ENCODE assay signal across 37 cellular contexts in the genomic region with DNA sequence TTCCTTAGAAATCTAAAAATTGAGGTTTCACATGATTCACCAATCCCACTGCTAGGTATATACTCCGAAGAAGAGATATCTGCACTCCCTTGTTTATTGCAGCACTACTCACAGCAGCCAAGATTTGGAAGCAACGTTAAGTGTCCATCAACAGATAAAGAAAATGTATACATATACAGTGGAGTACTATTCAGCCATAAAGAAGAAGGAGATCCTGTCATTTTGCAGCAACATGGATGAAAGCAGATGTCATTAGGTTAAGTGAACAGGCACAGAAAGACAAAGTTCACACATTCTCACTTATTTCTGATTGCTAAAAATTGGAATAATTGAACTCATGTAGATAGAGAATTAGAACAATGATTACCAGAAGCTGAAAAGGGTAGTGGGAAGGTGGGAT.
"Had no signal": no experiment of that assay in that cellular context is flagged by ENCODE, and none has a peak within 500 bp of the region (broad histone marks: within the 10 kb centered on the region; RNA-seq: fewer than 3 reads in every experiment).

No MANE protein-coding gene starts in this region.

- H3K36me3 ChIP-seq: adrenal gland, brain microvascular endothelial cell, breast epithelium, WERI-Rb-1 had no signal

- DNase-seq: activated CD4-positive, alpha-beta memory T cell treated with anti-CD3 and anti-CD28 coated beads for 36 hours; activated CD4-positive, alpha-beta T cell treated with anti-CD3 and anti-CD28 coated beads for 4 hours; activated CD4-positive, alpha-beta T cell treated with anti-CD3 and anti-CD28 coated beads, Interleukin-2, amount 10 ng/mL, durations not matched to agents 24 days and 14 days; activated CD4-positive, alpha-beta T cell treated with anti-CD3 and anti-CD28 coated beads, Interleukin-2, amount 50 U/mL, for 1 hour; activated CD4-positive, alpha-beta T cell treated with anti-CD3 and anti-CD28 coated beads, Interleukin-2, amount 50 U/mL, for 4 hours; activated CD4-positive, CD25-positive, alpha-beta regulatory T cell treated with anti-CD3 and anti-CD28 coated beads, Interleukin-2, amount 50 U/mL, for 72 hours; activated CD8-positive, alpha-beta memory T cell treated with anti-CD3 and anti-CD28 coated beads, Interleukin-2, amount 50 U/mL, for 4 hours; activated CD8-positive, alpha-beta T cell treated with anti-CD3 and anti-CD28 coated beads for 36 hours; activated effector memory CD4-positive, alpha-beta T cell treated with anti-CD3 and anti-CD28 coated beads, Interleukin-2, amount 50 U/mL, for 16 hours; activated gamma-delta T cell treated with Interleukin-2 at 50 U/mL for 16 hours; activated naive CD4-positive, alpha-beta T cell; activated naive CD4-positive, alpha-beta T cell treated with anti-CD3 and anti-CD28 coated beads for 36 hours; activated naive CD4-positive, alpha-beta T cell treated with anti-CD3 and anti-CD28 coated beads, Interleukin-2, amount 50 U/mL, for 16 hours; activated naive CD8-positive, alpha-beta T cell treated with anti-CD3 and anti-CD28 coated beads for 36 hours; activated T-cell treated with anti-CD3 and anti-CD28 coated beads for 4 hours; activated T-cell treated with anti-CD3 and anti-CD28 coated beads, Interleukin-2, amount 50 U/mL, for 1 hour; activated T-cell treated with anti-CD3 and anti-CD28 coated beads, Interleukin-2, amount 50 U/mL, for 4 hours; activated T-cell treated with anti-CD3 and anti-CD28 coated beads, Interleukin-2, amount 50 U/mL, for 72 hours; adrenal gland; amniotic stem cell; aorta; body of pancreas; brain microvascular endothelial cell; central memory CD4-positive, alpha-beta T cell; T-helper 1 cell; T-helper 2 cell; T-helper 9 cell; WERI-Rb-1 had no signal

- H3K4me1 Mint-ChIP-seq: activated CD4-positive, alpha-beta T cell treated with anti-CD3 and anti-CD28 coated beads, Interleukin-2, amount 10 ng/mL, durations not matched to agents 24 days and 14 days; activated T-helper 17 cell treated with anti-CD3 and anti-CD28 coated beads, Interleukin-2, amount 50 U/mL, for 72 hours; WTC11 had no signal

- H3K36me3 Mint-ChIP-seq: activated naive CD4-positive, alpha-beta T cell treated with anti-CD3 and anti-CD28 coated beads, Interleukin-2, amount 50 U/mL, for 72 hours had no signal

- H3K4me3 Mint-ChIP-seq: activated CD4-positive, alpha-beta memory T cell treated with anti-CD3 and anti-CD28 coated beads for 36 hours; activated CD4-positive, alpha-beta T cell treated with anti-CD3 and anti-CD28 coated beads, Interleukin-2, amount 10 ng/mL, durations not matched to agents 24 days and 14 days; activated CD8-positive, alpha-beta T cell treated with anti-CD3 and anti-CD28 coated beads for 36 hours; activated naive CD4-positive, alpha-beta T cell treated with anti-CD3 and anti-CD28 coated beads for 36 hours; activated naive CD8-positive, alpha-beta T cell treated with anti-CD3 and anti-CD28 coated beads for 36 hours; activated T-cell treated with anti-CD3 and anti-CD28 coated beads, Interleukin-2, amount 50 U/mL, for 4 hours; activated T-cell treated with anti-CD3 and anti-CD28 coated beads, Interleukin-2, amount 50 U/mL, for 72 hours; activated T-helper 1 cell treated with anti-CD3 and anti-CD28 coated beads, Interleukin-12 subunit alpha, Interleukin-12 subunit beta, Interleukin-2, Interleukin-4 antibody, amounts not matched to agents 30 ng/mL and 10 ng/mL and 1 ng/mL, durations not matched to agents 14 hours and 24 hours and 36 hours; activated T-helper 17 cell treated with anti-CD3 and anti-CD28 coated beads, Interleukin-2, amount 50 U/mL, for 72 hours; T-helper 1 cell treated with Interleukin-12 subunit alpha and Interleukin-12 subunit beta and Interleukin-4 antibody, amounts not matched to agents 30 μg/mL and 1 μg/mL, for 36 hours; T-helper 2 cell treated with Interferon-gamma antibody and Interleukin-4, amounts not matched to agents 5 μg/mL and 100 μg/mL, for 36 hours; WTC11 had no signal

- ATAC-seq: activated CD8-positive, alpha-beta T cell treated with anti-CD3 and anti-CD28 coated beads for 36 hours; activated naive CD4-positive, alpha-beta T cell treated with anti-CD3 and anti-CD28 coated beads, Interleukin-2, amount 50 U/mL, for 72 hours; activated T-cell treated with anti-CD3 and anti-CD28 coated beads, Interleukin-2, amount 50 U/mL, for 4 hours; activated T-cell treated with anti-CD3 and anti-CD28 coated beads, Interleukin-2, amount 50 U/mL, for 72 hours; activated T-helper 17 cell treated with anti-CD3 and anti-CD28 coated beads, Interleukin-2, amount 50 U/mL, for 72 hours; body of pancreas; WTC11 had no signal

- H3K27ac ChIP-seq: adrenal gland, body of pancreas, brain microvascular endothelial cell, breast epithelium, WERI-Rb-1 had no signal

- H3K9me3 Mint-ChIP-seq: activated CD4-positive, alpha-beta memory T cell treated with anti-CD3 and anti-CD28 coated beads for 36 hours; activated naive CD4-positive, alpha-beta T cell treated with anti-CD3 and anti-CD28 coated beads for 36 hours; activated naive CD4-positive, alpha-beta T cell treated with anti-CD3 and anti-CD28 coated beads, Interleukin-2, amount 50 U/mL, for 72 hours; activated T-cell treated with anti-CD3 and anti-CD28 coated beads, Interleukin-2, amount 50 U/mL, for 4 hours; activated T-helper 17 cell treated with anti-CD3 and anti-CD28 coated beads, Interleukin-2, amount 50 U/mL, for 72 hours had no signal

- H3K27ac Mint-ChIP-seq: activated CD4-positive, alpha-beta memory T cell treated with anti-CD3 and anti-CD28 coated beads for 36 hours; activated CD4-positive, alpha-beta T cell treated with anti-CD3 and anti-CD28 coated beads, Interleukin-2, amount 10 ng/mL, durations not matched to agents 24 days and 14 days; activated CD8-positive, alpha-beta T cell treated with anti-CD3 and anti-CD28 coated beads for 36 hours; activated naive CD4-positive, alpha-beta T cell treated with anti-CD3 and anti-CD28 coated beads for 36 hours; activated naive CD4-positive, alpha-beta T cell treated with anti-CD3 and anti-CD28 coated beads, Interleukin-2, amount 50 U/mL, for 72 hours; activated naive CD8-positive, alpha-beta T cell treated with anti-CD3 and anti-CD28 coated beads for 36 hours; activated T-cell treated with anti-CD3 and anti-CD28 coated beads, Interleukin-2, amount 50 U/mL, for 72 hours; activated T-helper 1 cell treated with anti-CD3 and anti-CD28 coated beads, Interleukin-12 subunit alpha, Interleukin-12 subunit beta, Interleukin-2, Interleukin-4 antibody, amounts not matched to agents 30 ng/mL and 10 ng/mL and 1 ng/mL, durations not matched to agents 14 hours and 24 hours and 36 hours; activated T-helper 17 cell treated with anti-CD3 and anti-CD28 coated beads, Interleukin-2, amount 50 U/mL, for 72 hours; T-helper 1 cell treated with Interleukin-12 subunit alpha and Interleukin-12 subunit beta and Interleukin-4 antibody, amounts not matched to agents 30 μg/mL and 1 μg/mL, for 36 hours; T-helper 2 cell treated with Interferon-gamma antibody and Interleukin-4, amounts not matched to agents 5 μg/mL and 100 μg/mL, for 36 hours; WTC11 had no signal

- FAIRE-seq: astrocyte, TTC549 had no signal

- H3K27me3 ChIP-seq: adrenal gland, body of pancreas, brain microvascular endothelial cell, breast epithelium had no signal

- H3K4me1 ChIP-seq: adrenal gland, body of pancreas, breast epithelium had no signal

- H3K4me3 ChIP-seq: adrenal gland, body of pancreas, breast epithelium had no signal

- H3K27me3 Mint-ChIP-seq: activated CD4-positive, alpha-beta memory T cell treated with anti-CD3 and anti-CD28 coated beads for 36 hours; activated CD4-positive, alpha-beta T cell treated with anti-CD3 and anti-CD28 coated beads, Interleukin-2, amount 10 ng/mL, durations not matched to agents 24 days and 14 days; activated CD8-positive, alpha-beta T cell treated with anti-CD3 and anti-CD28 coated beads for 36 hours; activated naive CD8-positive, alpha-beta T cell treated with anti-CD3 and anti-CD28 coated beads for 36 hours; activated T-helper 17 cell treated with anti-CD3 and anti-CD28 coated beads, Interleukin-2, amount 50 U/mL, for 72 hours had no signal

- H3K9me3 ChIP-seq: adrenal gland, body of pancreas, breast epithelium had no signal
